In the genomic region with DNA sequence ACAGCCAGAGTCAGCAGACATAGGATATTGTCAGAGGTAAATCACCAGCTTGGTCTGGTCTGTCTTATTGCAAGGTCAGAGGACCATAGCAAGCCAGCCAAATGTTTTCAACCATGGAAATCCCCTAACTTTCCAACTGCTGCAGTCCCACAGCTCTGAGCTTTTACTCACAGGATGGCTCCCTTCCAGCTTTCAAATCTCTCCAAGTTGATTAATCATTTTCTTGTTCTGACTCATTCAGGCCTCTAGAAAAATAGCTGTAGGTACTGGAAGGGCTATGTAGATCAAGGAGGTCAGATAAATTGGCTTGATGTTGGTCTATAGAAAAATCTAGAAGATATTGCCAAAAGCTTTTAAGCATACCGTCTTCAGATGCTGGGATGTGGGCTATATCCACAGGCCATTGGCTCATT, we compare ENCODE assay signal across 8 cellular contexts.
DNase-seq lines count a peak whose midpoint lies in the region; ATAC-seq and TF ChIP-seq lines count a peak whose summit lies in the region.

No MANE protein-coding gene starts in this region.

- H3K23ac ChIP-seq in trophoblast cell (ENCODE audit: low read length), result no peak overlapping the region

- H2BK120ac ChIP-seq in trophoblast cell (ENCODE audit: insufficient read depth, low read length, poor library complexity), result no peak overlapping the region

- POLR2A ChIA-PET in Panc1 (lab: Charles Lee), result no interaction called here

- no TSS peak for BruUV-seq in Panc1 (replicated peaks; lab: Mats Ljungman, UMichigan)

- no CpG with 5 or more reads among the region's 1 CpG for WGBS in trophoblast cell (ENCODE audit: extremely low coverage, insufficient coverage, insufficient read length)

- intact Hi-C loops in Panc1 (cut with micrococcal nuclease; ENCODE audit: unreplicated experiment) (loop anchor here (10.0 kb wide), 1 partner anchor 88 kb away; no protein-coding TSS in a partner anchor), dorsolateral prefrontal cortex (cut with DNase I) (no loop called here)

- TF ChIP-seq CTCF in Panc1 (IDR thresholded peaks at IDR 0.05) (no peak), dorsolateral prefrontal cortex (IDR thresholded peaks at IDR 0.05 in 54 of 56, conservative IDR thresholded peaks at IDR 0.05 in 2 of 56; ENCODE audit: low read depth in 1 of 56, partially characterized antibody in 56 of 56) (no peak), BE2C (IDR thresholded peaks at IDR 0.05; ENCODE audit: low read depth, low read length) (no peak)

- in situ Hi-C loops in Panc1 (cut with HindIII; ENCODE audit: low pct_unique_long_range_greater_than_20kb, low sequenced_read_pairs), result no loop called here

- H3K4me1 ChIP-seq in Panc1 (ENCODE audit: control insufficient read depth, insufficient read depth, low read length) (peaks cover 32% of the 10 kb centered on the region), trophoblast cell (ENCODE audit: control insufficient read depth in 1 of 2, insufficient read depth in 2 of 2, low read length in 2 of 2) (peaks cover 0 to 8% of the 10 kb centered on the region in 2 experiments), BE2C (no peaks in the 10 kb centered on the region; the same call in 1 of the 2 replicates)

- H3K27ac ChIP-seq in Panc1 (ENCODE audit: low read length) (peak overlapping the region; percentile 93), trophoblast cell (ENCODE audit: low read depth, low read length) (peak overlapping the region; percentile 50), dorsolateral prefrontal cortex (peak overlapping the region in 22 of 59 donors; percentile 1 to 76 (median 34))

- no peaks in the 10 kb centered on the region for H3K36me3 ChIP-seq in Panc1 (ENCODE audit: control insufficient read depth, insufficient read depth, low read length)
- H3K36me3 ChIP-seq in trophoblast cell (ENCODE audit: control insufficient read depth in 1 of 2, insufficient read depth in 2 of 2, low read length in 2 of 2), result no peaks in the 10 kb centered on the region
- no peaks in the 10 kb centered on the region for H3K36me3 ChIP-seq in BE2C

- no peak overlapping the region for H2BK12ac ChIP-seq in trophoblast cell (ENCODE audit: low read length)

- no peak overlapping the region for H3K4me3 ChIP-seq in Panc1 (ENCODE audit: low read depth in 2 of 2, low read length in 2 of 2)
- H3K4me3 ChIP-seq in trophoblast cell (ENCODE audit: low read depth, low read length), result no peak overlapping the region
- H3K4me3 ChIP-seq in dorsolateral prefrontal cortex, result no peak overlapping the region
- H3K4me3 ChIP-seq in BE2C (ENCODE audit: low read depth, low read length), result no peak overlapping the region

- ATAC-seq in HG02798 (IDR thresholded peaks at IDR 0.05; ENCODE audit: poor library complexity, unreplicated experiment) (peak; percentile 90), Panc1 (peak; percentile 97), esophagus mucosa (peak; percentile 81)

- H2AFZ ChIP-seq in trophoblast cell (ENCODE audit: insufficient read depth, low read length, poor library complexity), result no peak overlapping the region

- H4K91ac ChIP-seq in trophoblast cell (ENCODE audit: low read depth, low read length), result peak overlapping the region; percentile 32

- CTCF ChIA-PET in Panc1 (lab: Charles Lee), result no interaction called here

- no peak overlapping the region for H3K14ac ChIP-seq in trophoblast cell (ENCODE audit: low read length)

- peaks cover 9% of the 10 kb centered on the region for H3K79me1 ChIP-seq in trophoblast cell (ENCODE audit: low read length)

- H2BK5ac ChIP-seq in trophoblast cell (ENCODE audit: low read depth, low read length, poor library complexity), result no peak overlapping the region

- no peaks in the 10 kb centered on the region for H3K79me2 ChIP-seq in trophoblast cell (ENCODE audit: control insufficient read depth, insufficient read depth, low read length, poor library complexity)

- H2AK5ac ChIP-seq in trophoblast cell (ENCODE audit: low read length), result no peak overlapping the region

- H3K27me3 ChIP-seq in Panc1 (ENCODE audit: control insufficient read depth, insufficient read depth, low read length), result no peaks in the 10 kb centered on the region
- H3K27me3 ChIP-seq in trophoblast cell (ENCODE audit: insufficient read depth, low read length), result no peaks in the 10 kb centered on the region
- no peaks in the 10 kb centered on the region for H3K27me3 ChIP-seq in dorsolateral prefrontal cortex
- H3K27me3 ChIP-seq in BE2C, result no peaks in the 10 kb centered on the region

- H4K8ac ChIP-seq in trophoblast cell (ENCODE audit: low read depth, low read length), result no peak overlapping the region

- no peak overlapping the region for H3K9ac ChIP-seq in trophoblast cell (ENCODE audit: low read length)

- H4K12ac ChIP-seq in trophoblast cell (ENCODE audit: low read depth, low read length), result no peak overlapping the region

- H3K4ac ChIP-seq in trophoblast cell (ENCODE audit: low read depth, low read length), result no peak overlapping the region

- H3K4me2 ChIP-seq in trophoblast cell (ENCODE audit: low read length), result no peak overlapping the region

- DNase-seq in activated T-cell treated with anti-CD3 and anti-CD28 coated beads, Interleukin-2, amount 50 U/mL, for 48 hours, result peak; percentile 36 to 37
- no peak for DNase-seq in activated T-cell treated with anti-CD3 and anti-CD28 coated beads, Interleukin-2, amount 50 U/mL, for 1 hour
- DNase-seq in Panc1 (ENCODE audit: low read depth, low spot score) (peak; percentile 91), trophoblast cell (peak; percentile 71 to 75), dorsolateral prefrontal cortex (no peak), BE2C (no peak)

- no peak overlapping the region for H3K18ac ChIP-seq in trophoblast cell (ENCODE audit: low read length)

- H3K9me3 ChIP-seq in Panc1 (ENCODE audit: control insufficient read depth, insufficient read depth, low read depth, low read length), result 0 out of 2 replicates have a peak, but pooled peaks cover 3% of the 10 kb centered on the region
- no peaks in the 10 kb centered on the region for H3K9me3 ChIP-seq in trophoblast cell (ENCODE audit: insufficient read depth, low read depth, low read length)
- no peaks in the 10 kb centered on the region for H3K9me3 ChIP-seq in BE2C

Comparison
In these comparisons a context has a peak if more than half of its experiments do, and no peak if none do; other contexts are left out.
1. DNase-seq: peak in activated T-cell treated with anti-CD3 and anti-CD28 coated beads, Interleukin-2, amount 50 U/mL, for 48 hours (2 of 2), Panc1 (single experiment) and trophoblast cell (2 of 2); none in activated T-cell treated with anti-CD3 and anti-CD28 coated beads, Interleukin-2, amount 50 U/mL, for 1 hour (single experiment), dorsolateral prefrontal cortex (0 of 10) and BE2C (single experiment).
2. Peak in every context shown above with its lines, with median percentiles within 50 percentile points of each other: ATAC-seq.